ENCODE assay signal across 8 cellular contexts in the genomic region with DNA sequence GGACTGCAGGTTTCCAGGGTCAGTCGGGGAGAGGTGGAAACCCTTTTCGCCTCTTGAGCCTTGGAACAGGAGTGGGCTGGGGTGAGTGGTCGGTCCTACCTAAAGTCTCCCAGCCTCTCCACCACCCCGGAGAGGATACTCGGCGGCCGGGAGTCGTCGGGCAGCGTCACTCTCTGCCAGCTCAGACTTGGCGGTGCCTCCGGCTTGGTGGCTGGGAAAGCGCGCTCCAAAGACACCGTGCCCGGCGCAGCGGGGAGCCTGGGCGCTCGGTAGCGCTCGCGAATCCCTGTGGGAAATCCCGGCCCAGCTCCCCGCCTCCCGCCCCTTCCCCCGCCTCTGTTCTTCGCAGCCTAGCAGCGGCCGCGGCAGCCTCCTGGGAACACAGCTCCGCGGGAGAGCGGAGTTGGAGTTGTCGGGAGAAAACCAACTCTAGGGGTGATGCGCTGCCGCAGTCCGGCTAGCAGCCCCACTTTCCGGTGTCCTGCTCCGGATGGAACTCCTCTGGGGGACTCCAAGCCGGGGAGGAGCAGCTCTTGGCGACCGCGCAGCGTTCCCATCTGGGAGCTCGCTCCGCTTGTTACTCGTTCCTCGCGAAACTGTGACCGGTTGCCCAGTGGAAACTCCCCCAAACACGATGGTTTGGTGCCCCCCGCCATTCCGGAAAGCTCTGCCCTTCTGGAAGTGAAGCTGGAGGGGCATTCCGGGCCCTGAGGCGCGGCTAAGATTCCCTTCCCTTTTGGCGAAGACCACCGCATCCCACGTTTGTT. TPM values are rescaled to one million over a fixed set of nuclear protein-coding genes. Genes with fewer than 3 reads are reported as not detected.
DNase-seq lines count a peak whose midpoint lies in the region; ATAC-seq and TF ChIP-seq lines count a peak whose summit lies in the region.

No MANE protein-coding gene starts in this region.

- CTCF ChIA-PET in activated CD4-positive, alpha-beta memory T cell treated with anti-CD3 and anti-CD28 coated beads for 36 hours (lab: Charles Lee): interaction anchor here (1.2 to 1.7 kb wide), 2 partner anchors 40 to 706 kb away, joined by 3 to 5 read pairs; no protein-coding TSS in a partner anchor

- no peak for TF ChIP-seq CTCF in upper lobe of right lung (IDR thresholded peaks at IDR 0.05)

- no peak for ATAC-seq in activated naive CD8-positive, alpha-beta T cell treated with anti-CD3 and anti-CD28 coated beads, Interleukin-2, amount 10 ng/mL, durations not matched to agents 7 days and 5 days (ENCODE audit: low read depth)
- ATAC-seq in upper lobe of right lung (no peak), GM18519 (IDR thresholded peaks at IDR 0.05; ENCODE audit: low FRiP score, unreplicated experiment) (no peak), HG03135 (IDR thresholded peaks at IDR 0.05; ENCODE audit: unreplicated experiment) (no peak)

- no peaks in the 10 kb centered on the region for H3K9me3 Mint-ChIP-seq in activated naive CD8-positive, alpha-beta T cell treated with anti-CD3 and anti-CD28 coated beads, Interleukin-2, amount 10 ng/mL, durations not matched to agents 7 days and 5 days
- no peaks in the 10 kb centered on the region for H3K9me3 Mint-ChIP-seq in activated naive CD8-positive, alpha-beta T cell treated with anti-CD3 and anti-CD28 coated beads for 36 hours
- H3K9me3 Mint-ChIP-seq in activated CD4-positive, alpha-beta memory T cell treated with anti-CD3 and anti-CD28 coated beads for 36 hours: no peaks in the 10 kb centered on the region

- peak overlapping the region; percentile 46 for H3K4me3 ChIP-seq in upper lobe of right lung

- no peaks in the 10 kb centered on the region for H3K9me3 ChIP-seq in upper lobe of right lung

- H3K27ac Mint-ChIP-seq in activated naive CD8-positive, alpha-beta T cell treated with anti-CD3 and anti-CD28 coated beads, Interleukin-2, amount 10 ng/mL, durations not matched to agents 7 days and 5 days: no peak overlapping the region
- H3K27ac Mint-ChIP-seq in activated naive CD8-positive, alpha-beta T cell treated with anti-CD3 and anti-CD28 coated beads for 36 hours: no peak overlapping the region
- H3K27ac Mint-ChIP-seq in activated CD4-positive, alpha-beta memory T cell treated with anti-CD3 and anti-CD28 coated beads for 36 hours: no peak overlapping the region

- intact Hi-C loops in activated CD4-positive, alpha-beta memory T cell treated with anti-CD3 and anti-CD28 coated beads for 36 hours (cut with micrococcal nuclease): loop anchor here (10.0 kb wide), 1 partner anchor 178 kb away; no protein-coding TSS in a partner anchor
- intact Hi-C loops in upper lobe of right lung (cut with DNase I): no loop called here

- DNase-seq in activated naive CD8-positive, alpha-beta T cell treated with anti-CD3 and anti-CD28 coated beads, Interleukin-2, amount 10 ng/mL, durations not matched to agents 7 days and 5 days: peak; percentile 39
- no peak for DNase-seq in activated naive CD8-positive, alpha-beta T cell treated with anti-CD3 and anti-CD28 coated beads for 36 hours
- no peak for DNase-seq in activated CD4-positive, alpha-beta memory T cell treated with anti-CD3 and anti-CD28 coated beads for 36 hours
- DNase-seq in kidney tubule cell (ENCODE audit: low spot score) (peak; percentile 59), upper lobe of right lung (no peak), SIG-M5 treated with dmso at 0.1 percent for 504 hours (lab: John Stamatoyannopoulos, UW; ENCODE audit: unreplicated experiment) (no peak)

- POLR2A ChIA-PET in activated naive CD8-positive, alpha-beta T cell treated with anti-CD3 and anti-CD28 coated beads, Interleukin-2, amount 10 ng/mL, durations not matched to agents 7 days and 5 days (lab: Charles Lee): no interaction called here
- POLR2A ChIA-PET in activated CD4-positive, alpha-beta memory T cell treated with anti-CD3 and anti-CD28 coated beads for 36 hours (lab: Charles Lee): interaction anchor here (0.9 to 1.5 kb wide), 3 partner anchors 11 to 82 kb away, joined by 3 to 4 read pairs (median 3); no protein-coding TSS in a partner anchor

- no peak overlapping the region for H3K27ac ChIP-seq in upper lobe of right lung

- peaks cover 68% of the 10 kb centered on the region for H3K27me3 Mint-ChIP-seq in activated naive CD8-positive, alpha-beta T cell treated with anti-CD3 and anti-CD28 coated beads, Interleukin-2, amount 10 ng/mL, durations not matched to agents 7 days and 5 days
- H3K27me3 Mint-ChIP-seq in activated naive CD8-positive, alpha-beta T cell treated with anti-CD3 and anti-CD28 coated beads for 36 hours: peaks cover 67% of the 10 kb centered on the region
- H3K27me3 Mint-ChIP-seq in activated CD4-positive, alpha-beta memory T cell treated with anti-CD3 and anti-CD28 coated beads for 36 hours: peaks cover 34% of the 10 kb centered on the region

- peaks cover 35% of the 10 kb centered on the region for H3K27me3 ChIP-seq in upper lobe of right lung

- H3K36me3 Mint-ChIP-seq in activated naive CD8-positive, alpha-beta T cell treated with anti-CD3 and anti-CD28 coated beads, Interleukin-2, amount 10 ng/mL, durations not matched to agents 7 days and 5 days: no peaks in the 10 kb centered on the region
- H3K36me3 Mint-ChIP-seq in activated naive CD8-positive, alpha-beta T cell treated with anti-CD3 and anti-CD28 coated beads for 36 hours: no peaks in the 10 kb centered on the region
- no peaks in the 10 kb centered on the region for H3K36me3 Mint-ChIP-seq in activated CD4-positive, alpha-beta memory T cell treated with anti-CD3 and anti-CD28 coated beads for 36 hours

- H3K4me3 Mint-ChIP-seq in activated naive CD8-positive, alpha-beta T cell treated with anti-CD3 and anti-CD28 coated beads, Interleukin-2, amount 10 ng/mL, durations not matched to agents 7 days and 5 days: peak overlapping the region; percentile 49
- H3K4me3 Mint-ChIP-seq in activated naive CD8-positive, alpha-beta T cell treated with anti-CD3 and anti-CD28 coated beads for 36 hours: no peak overlapping the region
- peak overlapping the region; percentile 23 for H3K4me3 Mint-ChIP-seq in activated CD4-positive, alpha-beta memory T cell treated with anti-CD3 and anti-CD28 coated beads for 36 hours

- H3K4me1 Mint-ChIP-seq in activated naive CD8-positive, alpha-beta T cell treated with anti-CD3 and anti-CD28 coated beads, Interleukin-2, amount 10 ng/mL, durations not matched to agents 7 days and 5 days: peaks cover 19% of the 10 kb centered on the region
- H3K4me1 Mint-ChIP-seq in activated naive CD8-positive, alpha-beta T cell treated with anti-CD3 and anti-CD28 coated beads for 36 hours: peaks cover 4% of the 10 kb centered on the region
- H3K4me1 Mint-ChIP-seq in activated CD4-positive, alpha-beta memory T cell treated with anti-CD3 and anti-CD28 coated beads for 36 hours (ENCODE audit: low read depth): peaks cover 14% of the 10 kb centered on the region

- H3K4me1 ChIP-seq in upper lobe of right lung: peaks cover 19% of the 10 kb centered on the region

- H3K36me3 ChIP-seq in upper lobe of right lung: no peaks in the 10 kb centered on the region

RNA-seq across cellular contexts. Expression of a gene that starts 1.4 kb away (rescaled TPM):
- total RNA-seq in activated naive CD8-positive, alpha-beta T cell treated with anti-CD3 and anti-CD28 coated beads, Interleukin-2, amount 10 ng/mL, durations not matched to agents 7 days and 5 days: under 1 TPM; 0.39 to 0.91 TPM
- not detected for total RNA-seq in activated naive CD8-positive, alpha-beta T cell treated with anti-CD3 and anti-CD28 coated beads for 36 hours
- 1 to 10 TPM; 1.3 TPM for total RNA-seq in activated CD4-positive, alpha-beta memory T cell treated with anti-CD3 and anti-CD28 coated beads for 36 hours
- 1.6 TPM for total RNA-seq in upper lobe of right lung

Comparison
In these comparisons a context has a peak if more than half of its experiments do, and no peak if none do; other contexts are left out.
1. DNase-seq: peak in activated naive CD8-positive, alpha-beta T cell treated with anti-CD3 and anti-CD28 coated beads, Interleukin-2, amount 10 ng/mL, durations not matched to agents 7 days and 5 days (single experiment) and kidney tubule cell (single experiment); none in activated naive CD8-positive, alpha-beta T cell treated with anti-CD3 and anti-CD28 coated beads for 36 hours (single experiment), activated CD4-positive, alpha-beta memory T cell treated with anti-CD3 and anti-CD28 coated beads for 36 hours (single experiment), upper lobe of right lung (single experiment) and SIG-M5 treated with dmso at 0.1 percent for 504 hours (single experiment).